ENCODE assay signal across 18 cellular contexts in the genomic region with DNA sequence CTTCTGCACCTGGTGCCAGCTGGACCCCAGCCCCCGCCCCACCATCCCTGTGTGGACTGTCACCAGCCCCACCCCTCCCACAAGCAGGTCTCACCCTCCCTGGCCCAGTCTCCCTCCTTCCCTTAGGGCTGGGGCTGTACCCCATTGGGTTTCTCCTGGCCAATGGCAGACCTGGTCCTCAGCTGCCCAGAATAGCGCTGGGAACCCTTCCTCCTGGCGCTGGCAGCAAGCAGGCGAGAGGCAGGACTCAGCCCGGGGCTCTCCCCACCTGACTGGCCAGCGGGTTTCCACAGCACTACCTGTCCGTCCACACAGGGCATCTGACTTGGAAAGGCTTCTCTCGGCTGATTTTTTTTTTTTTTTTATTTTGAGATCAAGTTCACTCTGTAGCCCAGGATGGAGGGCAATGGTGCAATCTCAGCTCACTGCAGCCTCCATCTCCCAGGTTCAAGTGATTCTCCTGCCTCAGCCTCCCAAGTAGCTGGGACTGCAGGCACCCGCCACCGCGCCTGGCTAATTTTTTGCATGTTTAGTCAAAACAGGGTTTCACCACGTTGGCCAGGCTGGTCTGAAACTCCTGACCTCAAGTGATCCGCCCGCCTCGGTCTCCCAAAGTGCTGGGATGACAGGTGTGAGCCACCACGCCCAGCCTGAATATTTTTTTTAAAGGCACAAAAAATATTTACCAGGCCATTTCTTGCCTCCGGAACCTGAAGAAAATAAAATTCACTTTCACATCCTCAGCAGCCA. TPM values are rescaled to one million over a fixed set of nuclear protein-coding genes. Genes with fewer than 3 reads are reported as not detected.
"Had no signal": no experiment of that assay in that cellular context is flagged by ENCODE, and none has a peak within 500 bp of the region (broad histone marks: within the 10 kb centered on the region; RNA-seq: fewer than 3 reads in every experiment).

No MANE protein-coding gene starts in this region.

- H3K36me3 ChIP-seq: Peyer's patch had no signal

- H3K27ac ChIP-seq: body of pancreas, KMS-11, Peyer's patch, VCaP had no signal

- H3K4me2 ChIP-seq: KMS-11 had no signal

- DNase-seq: aorta, NCI-H1092, NCI-H1930, NCI-H2171, NCI-H510A, NCI-H526 treated with DMSO at 0.1 percent for 48 hours, Peyer's patch, SHP77 treated with DMSO at 0.1 percent for 48 hours, T-helper 2 cell had no signal

- H3K4me1 ChIP-seq: body of pancreas, Peyer's patch had no signal

- FAIRE-seq: bronchial epithelial cell had no signal

- H3K4me3 ChIP-seq: body of pancreas, Peyer's patch had no signal

- H3K27me3 ChIP-seq: Peyer's patch had no signal

- H3K9ac ChIP-seq: KMS-11 had no signal

RNA-seq across cellular contexts. Expression of gene CHRNA4, which starts 21.6 kb away (rescaled TPM):
- total RNA-seq: activated CD4-positive, alpha-beta T cell treated with anti-CD3 and anti-CD28 coated beads, Interleukin-2, amount 10 ng/mL, durations not matched to agents 7 days and 5 days; activated CD8-positive, alpha-beta T cell treated with anti-CD3 and anti-CD28 coated beads for 36 hours; activated T-helper 1 cell treated with anti-CD3 and anti-CD28 coated beads, Interleukin-12 subunit alpha, Interleukin-12 subunit beta, Interleukin-2, Interleukin-4 antibody, amounts not matched to agents 30 ng/mL and 10 ng/mL and 1 ng/mL, durations not matched to agents 14 hours and 24 hours and 36 hours; aorta; body of pancreas; bronchial epithelial cell; MCF 10A; Peyer's patch; T-cell had no signal
- polyA plus RNA-seq: aorta had no signal
